19 cellular contexts compared by ENCODE assay signal in genomic region chr1:104264506-104264905, GRCh38.
DNase-seq lines count a peak whose midpoint lies in the region; ATAC-seq and TF ChIP-seq lines count a peak whose summit lies in the region.
"Had no signal": no experiment of that assay in that cellular context is flagged by ENCODE, and none has a peak within 500 bp of the region (broad histone marks: within the 10 kb centered on the region; RNA-seq: fewer than 3 reads in every experiment).

No MANE protein-coding gene starts in this region.

- no peak overlapping the region for H2AFZ ChIP-seq in SK-N-SH (ENCODE audit: low read depth)
- no peak overlapping the region for H2AFZ ChIP-seq in hepatocyte

- H3F3A ChIP-seq in SK-N-SH (replicated peaks; ENCODE audit: insufficient read depth), result no peaks in the 10 kb centered on the region

- no peak for TF ChIP-seq EP300 in SK-N-SH (IDR thresholded peaks at IDR 0.05; ENCODE audit: borderline replicate concordance in 1 of 2, low read depth in 1 of 2, low read length in 1 of 2)

- H3K27me3 ChIP-seq in SK-N-SH (ENCODE audit: insufficient read depth), result no peaks in the 10 kb centered on the region
- no peaks in the 10 kb centered on the region for H3K27me3 ChIP-seq in hepatocyte
- H3K27me3 ChIP-seq: MG63 had no signal

- H4K20me1 ChIP-seq in SK-N-SH (ENCODE audit: insufficient read depth) (no peaks in the 10 kb centered on the region), hepatocyte (ENCODE audit: insufficient read depth, poor library complexity, severe bottlenecking) (no peaks in the 10 kb centered on the region)

- WGBS in SK-N-SH (ENCODE audit: low lambda C conversion rate), result 0% methylated on average over 1 of the region's 1 CpG
- 79% methylated on average over 1 of the region's 1 CpG for WGBS in hepatocyte (ENCODE audit: low lambda C conversion rate, missing lambda C conversion rate)

- peak; percentile 45 for ATAC-seq in HG02852 (IDR thresholded peaks at IDR 0.05; ENCODE audit: unreplicated experiment)
- ATAC-seq in HG03432 (IDR thresholded peaks at IDR 0.05; ENCODE audit: unreplicated experiment), result no peak
- no peak for ATAC-seq in GM18873 (IDR thresholded peaks at IDR 0.05; ENCODE audit: low FRiP score, unreplicated experiment)
- ATAC-seq: T-helper 17 cell had no signal

- H3K4me3 ChIP-seq in SK-N-SH (ENCODE audit: low read depth in 2 of 2, low read length in 1 of 2) (no peak overlapping the region), hepatocyte (no peak overlapping the region)
- H3K4me3 ChIP-seq: HAP-1, MG63 had no signal

- POLR2A ChIA-PET in SK-N-SH (lab: Yijun Ruan, JAX), result no interaction called here

- in situ Hi-C loops in GM13977 (cut with MboI; ENCODE audit: low pct_unique_long_range_greater_than_20kb, low sequenced_read_pairs, unreplicated experiment), result no loop called here

- TF ChIP-seq CTCF in SK-N-SH (IDR thresholded peaks at IDR 0.05) (no peak), hepatocyte (IDR thresholded peaks at IDR 0.05; ENCODE audit: poor library complexity) (no peak), GM13977 (IDR thresholded peaks at IDR 0.05; ENCODE audit: extremely low read depth, insufficient read depth, missing control alignments) (no peak)

- H3K27ac ChIP-seq in SK-N-SH (ENCODE audit: low read depth in 2 of 2, low read length in 1 of 2), result no peak overlapping the region
- no peak overlapping the region for H3K27ac ChIP-seq in hepatocyte

- no peaks in the 10 kb centered on the region; a peak in 1 of 4 replicates for H3K4me1 ChIP-seq in SK-N-SH (ENCODE audit: control insufficient read depth in 1 of 2, insufficient read depth in 2 of 2, low read depth in 1 of 2, low read length in 1 of 2)
- no peaks in the 10 kb centered on the region for H3K4me1 ChIP-seq in hepatocyte (ENCODE audit: insufficient read depth)
- H3K4me1 ChIP-seq: HAP-1 had no signal

- H3K9me3 ChIP-seq in SK-N-SH (no peaks in the 10 kb centered on the region), hepatocyte (ENCODE audit: low read depth) (no peaks in the 10 kb centered on the region)
- H3K9me3 ChIP-seq: HAP-1, MG63 had no signal

- DNase-seq in A172 (ENCODE audit: low spot score) (peak; percentile 10), SK-N-SH (peak; percentile 11), hepatocyte (ENCODE audit: low spot score) (peak; percentile 4), NCI-H1092 (lab: John Stamatoyannopoulos, UW) (no peak), GM13977 (ENCODE audit: low spot score) (no peak)
- DNase-seq: DMS79, Kasumi-1, MG63, NCI-H1105 treated with DMSO at 0.1 percent for 48 hours, NCI-H2081, NCI-H2171, NCI-H526, Right ventricle myocardium superior, SW 1271, T-helper 17 cell had no signal

- CTCF ChIA-PET in SK-N-SH (lab: Yijun Ruan, JAX), result interaction anchor here (1.1 to 1.2 kb wide), 2 partner anchors 10 to 12 kb away, joined by 3 to 5 read pairs; no protein-coding TSS in a partner anchor

- no peak for TF ChIP-seq RAD21 in SK-N-SH (IDR thresholded peaks at IDR 0.05; ENCODE audit: low read length)

- H3K36me3 ChIP-seq in SK-N-SH (replicated peaks in 1 of 2; ENCODE audit: control insufficient read depth in 1 of 2, insufficient read depth in 2 of 2, low read length in 1 of 2), result no peaks in the 10 kb centered on the region
- no peaks in the 10 kb centered on the region for H3K36me3 ChIP-seq in hepatocyte (replicated peaks; ENCODE audit: insufficient read depth, low read depth)
- H3K36me3 ChIP-seq: HAP-1, MG63 had no signal

- H3K79me2 ChIP-seq in SK-N-SH (ENCODE audit: insufficient read depth), result no peaks in the 10 kb centered on the region
- no peaks in the 10 kb centered on the region for H3K79me2 ChIP-seq in hepatocyte

- H3K9me2 ChIP-seq in SK-N-SH, result no peaks in the 10 kb centered on the region
- H3K9me2 ChIP-seq in hepatocyte (replicated peaks; ENCODE audit: insufficient read depth), result no peaks in the 10 kb centered on the region

- H3K4me2 ChIP-seq in SK-N-SH, result peak overlapping the region; percentile 10; the same call in 1 of the 2 replicates
- H3K4me2 ChIP-seq in hepatocyte, result no peak overlapping the region

- H3K9ac ChIP-seq in SK-N-SH, result no peak overlapping the region

TF ChIP-seq in SK-N-SH, 30 proteins besides CTCF, POLR2A, EP300 and RAD21:
- no peak for TF ChIP-seq GATA2 (CRISPR knock-in tag; IDR thresholded peaks at IDR 0.05)
- TF ChIP-seq USF1 (IDR thresholded peaks at IDR 0.05; ENCODE audit: borderline replicate concordance, low read depth), result no peak
- TF ChIP-seq PBX3 (IDR thresholded peaks at IDR 0.05), result no peak
- TF ChIP-seq FOSL2 (IDR thresholded peaks at IDR 0.05; ENCODE audit: borderline replicate concordance, low read depth), result no peak
TF ChIP-seq in SK-N-SH: peak in this region for 0.

Comparison
In these comparisons a context has a peak if more than half of its experiments do, and no peak if none do; other contexts are left out.
1. DNase-seq: peak in A172 (single experiment), SK-N-SH (single experiment) and hepatocyte (single experiment); none in NCI-H1092 (single experiment) and GM13977 (single experiment).